ENCODE assay signal across 1 cellular context in the genomic region with DNA sequence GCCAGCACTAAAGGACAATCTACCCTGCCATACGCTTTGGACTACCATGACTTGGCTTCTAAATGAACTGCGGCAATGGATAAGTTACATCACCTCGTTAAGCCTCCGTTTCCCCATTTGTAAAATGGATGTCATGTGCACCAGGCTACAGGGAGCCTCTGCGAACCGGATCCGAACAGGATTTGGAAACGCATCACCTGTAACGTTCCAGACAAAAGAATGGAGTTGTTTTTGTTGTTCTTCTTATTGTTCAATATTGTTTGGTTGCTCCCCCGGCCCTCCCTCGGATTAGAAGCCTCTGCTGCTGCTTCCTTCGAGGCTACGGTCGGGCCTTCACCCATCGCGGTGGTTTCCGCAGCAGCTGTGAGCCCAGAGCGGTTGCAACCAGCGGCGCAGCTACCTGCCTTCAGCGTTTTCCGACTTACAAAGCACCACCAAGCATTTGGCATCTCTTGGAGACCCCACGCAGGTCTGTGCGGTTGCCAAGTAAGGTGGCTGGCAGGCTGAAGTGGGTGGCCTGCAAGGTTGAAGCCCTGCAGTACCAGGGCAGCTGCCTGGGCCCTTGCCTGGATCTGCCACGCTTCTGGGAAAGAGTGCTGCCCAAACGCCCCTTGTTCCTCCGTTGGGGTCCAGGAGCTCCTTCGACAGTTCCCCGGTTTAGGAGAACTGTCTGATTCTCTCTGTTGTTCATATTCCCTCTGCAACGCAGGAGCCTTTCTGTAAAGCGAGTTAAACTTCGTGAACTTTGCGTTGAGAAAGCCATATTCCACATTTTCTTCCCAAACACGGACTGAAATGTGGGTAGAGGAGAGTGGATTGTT.
TF ChIP-seq lines count a peak whose summit lies in the region.

No MANE protein-coding gene starts in this region.

TF ChIP-seq in H1, 55 proteins besides CTCF, POLR2A, EP300 and RAD21:
- peak; percentile 98 for TF ChIP-seq EZH2 (IDR thresholded peaks at IDR 0.05; ENCODE audit: low read depth, low read length, severe bottlenecking)
- TF ChIP-seq CBX8 (IDR thresholded peaks at IDR 0.05; ENCODE audit: borderline replicate concordance, low read depth, low read length): peak; percentile 39
- TF ChIP-seq, protein P1, sequence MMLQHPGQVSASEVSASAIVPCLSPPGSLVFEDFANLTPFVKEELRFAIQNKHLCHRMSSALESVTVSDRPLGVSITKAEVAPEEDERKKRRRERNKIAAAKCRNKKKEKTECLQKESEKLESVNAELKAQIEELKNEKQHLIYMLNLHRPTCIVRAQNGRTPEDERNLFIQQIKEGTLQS (IDR thresholded peaks at IDR 0.05; ENCODE audit: insufficient read depth, low read depth, low read length): no peak
- TF ChIP-seq SUZ12 (IDR thresholded peaks at IDR 0.05; ENCODE audit: low read length): peak; percentile 98
- TF ChIP-seq BCL11A (IDR thresholded peaks at IDR 0.05; ENCODE audit: low read depth in 2 of 2, low read length in 2 of 2): no peak
- peak; percentile 93 for TF ChIP-seq RNF2 (IDR thresholded peaks at IDR 0.05; ENCODE audit: borderline replicate concordance, low read depth, low read length, missing control alignments, poor library complexity, severe bottlenecking)
- TF ChIP-seq POU5F1 (IDR thresholded peaks at IDR 0.05; ENCODE audit: low read depth, low read length): no peak
